Comparison of ENCODE assay signal across 8 cellular contexts in genomic region chr1:26336477-26337205, GRCh38. TPM values are rescaled to one million over a fixed set of nuclear protein-coding genes. Genes with fewer than 3 reads are reported as not detected.
DNase-seq lines count a peak whose midpoint lies in the region; ATAC-seq and TF ChIP-seq lines count a peak whose summit lies in the region.

No MANE protein-coding gene starts in this region.

- H3K9me3 ChIP-seq in WERI-Rb-1 (ENCODE audit: severe bottlenecking) (no peaks in the 10 kb centered on the region), breast epithelium (no peaks in the 10 kb centered on the region)

- H3K36me3 ChIP-seq in WERI-Rb-1 (no peaks in the 10 kb centered on the region), breast epithelium (no peaks in the 10 kb centered on the region)

- peak; percentile 62 for ATAC-seq in GM21528 (IDR thresholded peaks at IDR 0.05; ENCODE audit: low FRiP score, unreplicated experiment)

- no peak for TF ChIP-seq POLR2A in breast epithelium (IDR thresholded peaks at IDR 0.05)

- TF ChIP-seq CTCF in AG09309 (IDR thresholded peaks at IDR 0.05; ENCODE audit: control insufficient read depth, insufficient read depth, low read depth, low read length, missing control alignments) (no peak), WERI-Rb-1 (IDR thresholded peaks at IDR 0.05; ENCODE audit: low read depth, low read length) (no peak), breast epithelium (IDR thresholded peaks at IDR 0.05) (no peak)

- intact Hi-C loops in breast epithelium (cut with DNase I; ENCODE audit: low total_unique reads) = no loop called here

- H3K4me1 ChIP-seq in breast epithelium = no peaks in the 10 kb centered on the region

- peak overlapping the region; percentile 34 for H3K4me3 ChIP-seq in AG09309 (ENCODE audit: control insufficient read depth, low read depth, low read length)
- H3K4me3 ChIP-seq in WERI-Rb-1 (ENCODE audit: low read depth, low read length) = peak overlapping the region; percentile 58
- H3K4me3 ChIP-seq in breast epithelium = peak overlapping the region; percentile 34 to 70 (median 61)

- peak overlapping the region; percentile 40 for H3K27ac ChIP-seq in WERI-Rb-1
- H3K27ac ChIP-seq in breast epithelium = no peak overlapping the region

- H3K27me3 ChIP-seq in WERI-Rb-1 (ENCODE audit: insufficient read depth, low read depth, severe bottlenecking) = no peaks in the 10 kb centered on the region
- no peaks in the 10 kb centered on the region for H3K27me3 ChIP-seq in breast epithelium

- DNase-seq in AG09309 (ENCODE audit: low read depth) = no peak
- peak; percentile 88 to 89 (median 89) for DNase-seq in NCI-H1417 (lab: John Stamatoyannopoulos, UW)
- DNase-seq in WERI-Rb-1 = peak; percentile 93
- DNase-seq in breast epithelium (ENCODE audit: low spot score in 2 of 2) = peak; percentile 88
- DNase-seq in left kidney (ENCODE audit: low read depth, low spot score) = peak; percentile 87
- peak; percentile 82 to 85 for DNase-seq in stimulated activated CD4-positive, alpha-beta T cell treated with anti-CD3 and anti-CD28 coated beads, Interleukin-4, amount 100 ng/mL, for 48 hours (ENCODE audit: low read depth in 2 of 2)
- DNase-seq in cortex of kidney (lab: John Stamatoyannopoulos, UW) = no peak

RNA-seq across cellular contexts. Expression of gene CRYBG2, which starts 17.3 kb away (rescaled TPM):
- under 1 TPM in 1 of 3 donors, not detected in 2; 0.66 TPM for total RNA-seq in breast epithelium

RNA-seq across cellular contexts. Expression of gene CD52, which starts 18.9 kb away (rescaled TPM):
- total RNA-seq in breast epithelium = 10 to 100 TPM in 2 of 3 donors, 1 to 10 TPM in 1; 8.3 to 12.8 (median 12.3) TPM

RNA-seq across cellular contexts. Expression of gene UBXN11, which starts 30.2 kb away (rescaled TPM):
- total RNA-seq in breast epithelium = 10 to 100 TPM; 15.0 to 25.5 (median 24.9) TPM

RNA-seq across cellular contexts. Expression of gene ZNF683, which starts 35.9 kb away (rescaled TPM):
- under 1 TPM in 2 of 3 donors, not detected in 1; 0.48 to 0.59 TPM for total RNA-seq in breast epithelium

RNA-seq across cellular contexts. Expression of gene SH3BGRL3, which starts 56.8 kb away (rescaled TPM):
- total RNA-seq in breast epithelium = 10 to 100 TPM; 27.5 to 55.7 (median 50.1) TPM

Comparison
In these comparisons a context has a peak if more than half of its experiments do, and no peak if none do; other contexts are left out.
1. DNase-seq: peak in NCI-H1417 (3 of 3), WERI-Rb-1 (single experiment), breast epithelium (2 of 2), left kidney (single experiment) and stimulated activated CD4-positive, alpha-beta T cell treated with anti-CD3 and anti-CD28 coated beads, Interleukin-4, amount 100 ng/mL, for 48 hours (2 of 2); none in AG09309 (single experiment) and cortex of kidney (single experiment).
2. Peak in every context shown above with its lines, with median percentiles within 50 percentile points of each other: H3K4me3 ChIP-seq.